In genomic region chr5:154940375-154940771, GRCh38 we compare ENCODE assay signal across 8 cellular contexts. TPM values are rescaled to one million over a fixed set of nuclear protein-coding genes. Genes with fewer than 3 reads are reported as not detected.
DNase-seq lines count a peak whose midpoint lies in the region; ATAC-seq and TF ChIP-seq lines count a peak whose summit lies in the region.

No MANE protein-coding gene starts in this region.

- H3K27me3 Mint-ChIP-seq in activated CD4-positive, alpha-beta T cell treated with anti-CD3 and anti-CD28 coated beads, Interleukin-2, amount 10 ng/mL, durations not matched to agents 24 days and 14 days, result no peaks in the 10 kb centered on the region
- H3K27me3 Mint-ChIP-seq in activated naive CD8-positive, alpha-beta T cell treated with anti-CD3 and anti-CD28 coated beads, Interleukin-2, amount 50 U/mL, for 24 hours, result peaks cover 3% of the 10 kb centered on the region

- DNase-seq in activated CD4-positive, alpha-beta T cell treated with anti-CD3 and anti-CD28 coated beads, Interleukin-2, amount 10 ng/mL, durations not matched to agents 24 days and 14 days, result no peak
- no peak for DNase-seq in activated CD4-positive, alpha-beta T cell treated with anti-CD3 and anti-CD28 coated beads for 1 hour
- DNase-seq in activated naive CD8-positive, alpha-beta T cell treated with anti-CD3 and anti-CD28 coated beads, Interleukin-2, amount 50 U/mL, for 24 hours, result peak; percentile 5
- no peak for DNase-seq in testis
- no peak for DNase-seq in posterior cingulate gyrus

- no peaks in the 10 kb centered on the region for H3K9me3 ChIP-seq in testis

- no peak for ATAC-seq in activated naive CD8-positive, alpha-beta T cell treated with anti-CD3 and anti-CD28 coated beads, Interleukin-2, amount 50 U/mL, for 24 hours
- no peak for ATAC-seq in GM21529 (IDR thresholded peaks at IDR 0.05; ENCODE audit: unreplicated experiment)
- ATAC-seq in GM19035 (IDR thresholded peaks at IDR 0.05; ENCODE audit: unreplicated experiment), result no peak

- peaks cover 3% of the 10 kb centered on the region for H3K36me3 Mint-ChIP-seq in activated CD4-positive, alpha-beta T cell treated with anti-CD3 and anti-CD28 coated beads, Interleukin-2, amount 10 ng/mL, durations not matched to agents 24 days and 14 days (ENCODE audit: low read depth)
- peaks cover 13% of the 10 kb centered on the region for H3K36me3 Mint-ChIP-seq in activated naive CD8-positive, alpha-beta T cell treated with anti-CD3 and anti-CD28 coated beads, Interleukin-2, amount 50 U/mL, for 24 hours (ENCODE audit: low read depth)

- H3K4me3 ChIP-seq in testis, result peak overlapping the region; percentile 68 to 79

- 63 to 69% methylated on average over 9 of the region's 9 CpGs for WGBS in testis, 2 donors

- no peak for TF ChIP-seq POLR2A in testis (IDR thresholded peaks at IDR 0.05)

- H3K27me3 ChIP-seq in layer of hippocampus (ENCODE audit: control insufficient read depth, insufficient read depth, low read length) (no peaks in the 10 kb centered on the region), testis (no peaks in the 10 kb centered on the region)

- H3K9me3 Mint-ChIP-seq in activated CD4-positive, alpha-beta T cell treated with anti-CD3 and anti-CD28 coated beads, Interleukin-2, amount 10 ng/mL, durations not matched to agents 24 days and 14 days, result no peaks in the 10 kb centered on the region
- H3K9me3 Mint-ChIP-seq in activated naive CD8-positive, alpha-beta T cell treated with anti-CD3 and anti-CD28 coated beads, Interleukin-2, amount 50 U/mL, for 24 hours, result no peaks in the 10 kb centered on the region

- H3K27ac Mint-ChIP-seq in activated CD4-positive, alpha-beta T cell treated with anti-CD3 and anti-CD28 coated beads, Interleukin-2, amount 10 ng/mL, durations not matched to agents 24 days and 14 days, result peak overlapping the region; percentile 94
- peak overlapping the region; percentile 98 for H3K27ac Mint-ChIP-seq in activated naive CD8-positive, alpha-beta T cell treated with anti-CD3 and anti-CD28 coated beads, Interleukin-2, amount 50 U/mL, for 24 hours

- TF ChIP-seq CTCF in testis (IDR thresholded peaks at IDR 0.05), result no peak

- H3K27ac ChIP-seq in layer of hippocampus (ENCODE audit: low read depth, low read length), result peak overlapping the region; percentile 69
- peak overlapping the region; percentile 71 to 79 for H3K27ac ChIP-seq in testis

- peak overlapping the region; percentile 98 for H3K4me3 Mint-ChIP-seq in activated CD4-positive, alpha-beta T cell treated with anti-CD3 and anti-CD28 coated beads, Interleukin-2, amount 10 ng/mL, durations not matched to agents 24 days and 14 days
- H3K4me3 Mint-ChIP-seq in activated naive CD8-positive, alpha-beta T cell treated with anti-CD3 and anti-CD28 coated beads, Interleukin-2, amount 50 U/mL, for 24 hours, result peak overlapping the region; percentile 97

- peaks cover 19% of the 10 kb centered on the region for H3K4me1 ChIP-seq in testis

- peaks cover 27% of the 10 kb centered on the region for H3K4me1 Mint-ChIP-seq in activated CD4-positive, alpha-beta T cell treated with anti-CD3 and anti-CD28 coated beads, Interleukin-2, amount 10 ng/mL, durations not matched to agents 24 days and 14 days
- peaks cover 52% of the 10 kb centered on the region for H3K4me1 Mint-ChIP-seq in activated naive CD8-positive, alpha-beta T cell treated with anti-CD3 and anti-CD28 coated beads, Interleukin-2, amount 50 U/mL, for 24 hours

- no peaks in the 10 kb centered on the region for H3K36me3 ChIP-seq in testis (ENCODE audit: low read depth, missing control alignments)

- intact Hi-C loops in activated CD4-positive, alpha-beta T cell treated with anti-CD3 and anti-CD28 coated beads, Interleukin-2, amount 10 ng/mL, durations not matched to agents 24 days and 14 days (cut with micrococcal nuclease), result loop anchor here (2.0 kb wide), 1 partner anchor 496 kb away; the partner anchor contains the start of gene SAP30L
- intact Hi-C loops in testis (cut with DNase I; ENCODE audit: low total_unique reads), result no loop called here
- intact Hi-C loops in posterior cingulate gyrus (cut with DNase I), result loop anchor here (5.0 kb wide), 1 partner anchor 83 kb away; the partner anchor contains the start of gene CNOT8

RNA-seq across cellular contexts. Expression of gene MRPL22, which starts 0.5 kb away (rescaled TPM):
- 83.8 and 89.6 TPM in 2 replicates for total RNA-seq in activated CD4-positive, alpha-beta T cell treated with anti-CD3 and anti-CD28 coated beads, Interleukin-2, amount 10 ng/mL, durations not matched to agents 24 days and 14 days
- 10 to 100 TPM; 28.1 to 42.6 TPM for total RNA-seq in testis
- 81.4 TPM for polyA plus RNA-seq in testis (ENCODE audit: insufficient read depth, low read depth, low replicate concordance)

RNA-seq across cellular contexts. Expression of gene GEMIN5, which starts 2.4 kb away (rescaled TPM):
- total RNA-seq in activated CD4-positive, alpha-beta T cell treated with anti-CD3 and anti-CD28 coated beads, Interleukin-2, amount 10 ng/mL, durations not matched to agents 24 days and 14 days, result 44.7 and 47.5 TPM in 2 replicates
- total RNA-seq in testis, result 10 to 100 TPM; 24.1 to 24.7 TPM
- polyA plus RNA-seq in testis (ENCODE audit: insufficient read depth, low read depth, low replicate concordance), result 15.8 TPM
